ENCODE assay signal across 1 cellular context in genomic region chr20:44618318-44618731, GRCh38.
TF ChIP-seq lines count a peak whose summit lies in the region.

No MANE protein-coding gene starts in this region.

TF ChIP-seq in GM12878, 131 proteins besides CTCF, POLR2A, EP300 and RAD21:
- TF ChIP-seq PAX5 (IDR thresholded peaks at IDR 0.05; ENCODE audit: borderline replicate concordance, low read depth, low read length) = 0 out of 2 replicates have a peak, but pooled peaks have one; percentile 9
- TF ChIP-seq, protein P1, sequence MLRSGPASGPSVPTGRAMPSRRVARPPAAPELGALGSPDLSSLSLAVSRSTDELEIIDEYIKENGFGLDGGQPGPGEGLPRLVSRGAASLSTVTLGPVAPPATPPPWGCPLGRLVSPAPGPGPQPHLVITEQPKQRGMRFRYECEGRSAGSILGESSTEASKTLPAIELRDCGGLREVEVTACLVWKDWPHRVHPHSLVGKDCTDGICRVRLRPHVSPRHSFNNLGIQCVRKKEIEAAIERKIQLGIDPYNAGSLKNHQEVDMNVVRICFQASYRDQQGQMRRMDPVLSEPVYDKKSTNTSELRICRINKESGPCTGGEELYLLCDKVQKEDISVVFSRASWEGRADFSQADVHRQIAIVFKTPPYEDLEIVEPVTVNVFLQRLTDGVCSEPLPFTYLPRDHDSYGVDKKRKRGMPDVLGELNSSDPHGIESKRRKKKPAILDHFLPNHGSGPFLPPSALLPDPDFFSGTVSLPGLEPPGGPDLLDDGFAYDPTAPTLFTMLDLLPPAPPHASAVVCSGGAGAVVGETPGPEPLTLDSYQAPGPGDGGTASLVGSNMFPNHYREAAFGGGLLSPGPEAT (IDR thresholded peaks at IDR 0.05; ENCODE audit: low read depth) = 0 out of 2 replicates have a peak, but pooled peaks have one; percentile 21
- TF ChIP-seq TCF3 (IDR thresholded peaks at IDR 0.05; ENCODE audit: borderline replicate concordance, insufficient read depth, low read depth, low read length) = no peak
- peak; percentile 65 for TF ChIP-seq MEF2B (IDR thresholded peaks at IDR 0.05; ENCODE audit: partially characterized antibody, poor library complexity, severe bottlenecking)
- TF ChIP-seq IKZF1 (conservative IDR thresholded peaks at IDR 0.05) = peak; percentile 55
- no peak for TF ChIP-seq NFXL1 (IDR thresholded peaks at IDR 0.05; ENCODE audit: borderline replicate concordance)
- TF ChIP-seq IKZF2 (IDR thresholded peaks at IDR 0.05) = peak; percentile 27 to 45; a peak in 2 of 4 replicates
- TF ChIP-seq RUNX3 (IDR thresholded peaks at IDR 0.05; ENCODE audit: low read length) = peak; percentile 63
TF ChIP-seq in GM12878: peak in this region for 6.
